Comparison of ENCODE assay signal across 8 cellular contexts in the genomic region with DNA sequence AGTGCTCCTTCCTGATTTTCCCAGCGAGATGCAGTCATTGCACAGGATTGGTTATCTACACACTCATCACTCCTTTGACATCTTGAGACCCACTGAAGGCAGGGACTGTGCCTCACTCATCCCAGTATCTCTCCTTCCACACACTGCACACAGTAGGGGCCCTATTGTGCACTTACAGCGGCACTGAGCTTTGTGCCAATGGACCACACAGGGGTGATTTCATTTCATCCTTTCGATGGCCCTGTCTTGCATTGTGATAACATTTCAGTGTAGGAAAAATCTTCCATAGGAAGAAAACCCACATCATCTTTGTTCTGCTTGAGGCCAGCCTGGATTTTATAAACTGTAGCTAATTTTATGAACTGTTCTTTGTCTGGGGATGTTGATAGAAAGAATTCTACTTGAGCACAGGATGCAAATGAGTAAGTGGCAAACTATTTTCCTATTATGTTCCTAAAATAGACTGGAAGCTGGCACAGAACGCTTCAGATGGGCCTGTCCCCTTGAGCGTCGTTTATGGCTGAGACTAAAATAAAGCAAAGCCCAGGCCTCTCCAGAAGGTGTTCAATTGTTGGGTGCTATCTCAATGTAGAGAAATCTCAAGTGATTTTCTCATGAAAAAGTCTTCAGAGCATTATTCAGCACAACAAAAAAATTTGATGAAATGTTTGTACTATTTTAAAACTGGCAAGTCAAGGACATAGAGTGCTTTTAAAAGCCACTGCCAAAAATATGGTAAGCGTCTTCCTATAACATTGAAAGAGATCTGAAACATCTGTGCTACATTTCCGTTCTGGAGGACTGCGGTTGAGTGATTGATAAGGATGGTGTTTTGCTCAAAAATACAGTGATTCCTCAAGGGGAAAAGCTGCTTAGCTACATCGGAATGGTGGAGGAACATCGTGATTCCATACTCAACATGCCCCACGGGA. TPM values are rescaled to one million over a fixed set of nuclear protein-coding genes. Genes with fewer than 3 reads are reported as not detected.
DNase-seq lines count a peak whose midpoint lies in the region; ATAC-seq lines count a peak whose summit lies in the region.
"Had no signal": no experiment of that assay in that cellular context is flagged by ENCODE, and none has a peak within 500 bp of the region (broad histone marks: within the 10 kb centered on the region; RNA-seq: fewer than 3 reads in every experiment).

No MANE protein-coding gene starts in this region.

- peak overlapping the region; percentile 79 for H3K9ac ChIP-seq in adipocyte (ENCODE audit: low read length)

- no peak for ATAC-seq in HG03469 (IDR thresholded peaks at IDR 0.05; ENCODE audit: unreplicated experiment)
- ATAC-seq in HG02759 (IDR thresholded peaks at IDR 0.05; ENCODE audit: unreplicated experiment): no peak
- ATAC-seq: Panc1 had no signal

- no peaks in the 10 kb centered on the region for H3K9me3 ChIP-seq in adipocyte (ENCODE audit: control insufficient read depth, low read length)

- DNase-seq in HT1080 (ENCODE audit: low read depth) (peak; percentile 77), adipocyte (ENCODE audit: low read depth) (peak; percentile 85), hepatic stellate cell (ENCODE audit: low spot score) (peak; percentile 82), stromal cell of bone marrow (ENCODE audit: low read depth) (peak; percentile 73), NCI-H345 treated with DMSO at 0.1 percent for 48 hours (lab: John Stamatoyannopoulos, UW; ENCODE audit: unreplicated experiment) (no peak)

- no peaks in the 10 kb centered on the region for H3K27me3 ChIP-seq in adipocyte (replicated peaks; ENCODE audit: control insufficient read depth, insufficient read depth, low read length)

- peak overlapping the region; percentile 37 for H3K4me3 ChIP-seq in adipocyte (ENCODE audit: low read length)

- peaks cover 28% of the 10 kb centered on the region for H3K4me1 ChIP-seq in adipocyte (ENCODE audit: control insufficient read depth, insufficient read depth, low read length)

- no peaks in the 10 kb centered on the region for H3K36me3 ChIP-seq in adipocyte (ENCODE audit: control insufficient read depth, insufficient read depth, low read length, severe bottlenecking)

RNA-seq across cellular contexts. Expression of a gene that starts 10.7 kb away (rescaled TPM):
- total RNA-seq in HT1080 (2014; rRNA removed; shearing (Covaris generic)): 60.7 and 76.9 TPM in 2 replicates
- 67.9 and 69.9 TPM in 2 replicates for polyA plus RNA-seq in HT1080 (2015; cell fraction: cytosol; rRNA removed)
- polyA plus RNA-seq in HT1080 (2015; cell fraction: nucleus; rRNA removed): 87.1 and 105 TPM in 2 replicates

RNA-seq across cellular contexts. Expression of a gene that starts 26.1 kb away (rescaled TPM):
- 0.43 TPM in 1 of 2 replicates, not detected in the other for total RNA-seq in HT1080 (2014; rRNA removed; shearing (Covaris generic))
- 0.25 and 0.33 TPM in 2 replicates for polyA plus RNA-seq in HT1080 (2015; cell fraction: cytosol; rRNA removed)
- polyA plus RNA-seq in HT1080 (2015; cell fraction: nucleus; rRNA removed): 0.19 and 0.77 TPM in 2 replicates

RNA-seq across cellular contexts. Expression of a gene that starts 50.3 kb away (rescaled TPM):
- total RNA-seq in HT1080 (2014; rRNA removed; shearing (Covaris generic)): not detected in 2 replicates
- polyA plus RNA-seq in HT1080 (2015; cell fraction: cytosol; rRNA removed): not detected in 2 replicates
- polyA plus RNA-seq in HT1080 (2015; cell fraction: nucleus; rRNA removed): not detected in 2 replicates
